In genomic region chr3:126100688-126101301, GRCh38 we compare ENCODE assay signal across 12 cellular contexts. TPM values are rescaled to one million over a fixed set of nuclear protein-coding genes. Genes with fewer than 3 reads are reported as not detected.
A peak's percentile ranks its signal among the peaks of the same experiment; 100 is the strongest.
DNase-seq lines count a peak whose midpoint lies in the region; ATAC-seq, FAIRE-seq and TF ChIP-seq lines count a peak whose summit lies in the region.
"Had no signal": no experiment of that assay in that cellular context is flagged by ENCODE, and none has a peak within 500 bp of the region (broad histone marks: within the 10 kb centered on the region; RNA-seq: fewer than 3 reads in every experiment).

No MANE protein-coding gene starts in this region.

- H2AFZ ChIP-seq in K562 (ENCODE audit: low read depth, low read length): 0 out of 2 replicates have a peak overlapping the region, but pooled peaks have one; percentile 16
- no peak overlapping the region for H2AFZ ChIP-seq in MM.1S (ENCODE audit: low read length)

- H3K9me1 ChIP-seq in K562 (ENCODE audit: control insufficient read depth, insufficient read depth, low read length): no peaks in the 10 kb centered on the region

- POLR2A ChIA-PET in K562 (lab: Yijun Ruan, JAX): no interaction called here

- no peak for FAIRE-seq in K562 (lab: Jason Lieb, UNC)

- peak; percentile 40 for DNase-seq in Ammon's horn (ENCODE audit: low spot score)
- DNase-seq in K562 (ENCODE audit: extremely low read depth in 1 of 4, low spot score in 3 of 4): no peak
- peak; percentile 51 for DNase-seq in medulla oblongata (ENCODE audit: extremely low spot score)
- no peak for DNase-seq in MM.1S
- no peak for DNase-seq in NK-92 (lab: John Stamatoyannopoulos, UW; ENCODE audit: unreplicated experiment)
- DNase-seq: activated B cell treated with CpG ODN at 0.5 μM for 24 hours, Kasumi-1, thyroid gland had no signal

- H3K4me3 ChIP-seq in K562: no peak overlapping the region
- no peak overlapping the region for H3K4me3 ChIP-seq in MM.1S (ENCODE audit: low read length)
- H3K4me3 ChIP-seq: thyroid gland had no signal

- H4K20me1 ChIP-seq in K562 (replicated peaks; ENCODE audit: control insufficient read depth, insufficient read depth, low read length) (no peaks in the 10 kb centered on the region), MM.1S (ENCODE audit: insufficient read depth, low read length) (no peaks in the 10 kb centered on the region)

- H3K27me3 ChIP-seq in K562 (ENCODE audit: control insufficient read depth in 2 of 2, insufficient read depth in 2 of 2, low read length in 2 of 2) (peaks cover 0 to 31% of the 10 kb centered on the region in 2 experiments; a peak in 4 of 5 replicates), MM.1S (replicated peaks; ENCODE audit: insufficient read depth, low read length) (no peaks in the 10 kb centered on the region)
- H3K27me3 ChIP-seq: thyroid gland had no signal

- H3K4me2 ChIP-seq in K562 (ENCODE audit: insufficient read depth, low read length) (no peak overlapping the region), MM.1S (ENCODE audit: low read depth, low read length) (no peak overlapping the region)

- no TSS peak for BruUV-seq in K562 (replicated peaks; lab: Mats Ljungman, UMichigan)

- H3K79me2 ChIP-seq in K562 (ENCODE audit: control insufficient read depth, insufficient read depth, low read length): no peaks in the 10 kb centered on the region
- no peaks in the 10 kb centered on the region for H3K79me2 ChIP-seq in MM.1S (ENCODE audit: low read length)

- no peak for TF ChIP-seq POLR2A in K562 (conservative IDR thresholded peaks at IDR 0.05)

- H3K27ac ChIP-seq in K562 (ENCODE audit: extremely low read depth, low read depth, low read length) (no peak overlapping the region), MM.1S (ENCODE audit: low read length) (no peak overlapping the region)

- no peaks in the 10 kb centered on the region for H3F3A ChIP-seq in MM.1S (ENCODE audit: insufficient read depth, low read length)

- no peaks in the 10 kb centered on the region for H3K36me3 ChIP-seq in K562 (ENCODE audit: control insufficient read depth, insufficient read depth, low read length)
- no peaks in the 10 kb centered on the region for H3K36me3 ChIP-seq in MM.1S (replicated peaks; ENCODE audit: insufficient read depth, low read length)
- H3K36me3 ChIP-seq: thyroid gland had no signal

- TF ChIP-seq CTCF in K562 (IDR thresholded peaks at IDR 0.05 in 2 of 3, conservative IDR thresholded peaks at IDR 0.05 in 1 of 3; ENCODE audit: insufficient read depth in 2 of 3, low read depth in 1 of 3, low read length in 3 of 3) (no peak), MM.1S (IDR thresholded peaks at IDR 0.05; ENCODE audit: low read length) (no peak)

- ATAC-seq in HG02870 (IDR thresholded peaks at IDR 0.05; ENCODE audit: unreplicated experiment): peak; percentile 87
- ATAC-seq in K562: no peak
- no peak for ATAC-seq in GM19324 (IDR thresholded peaks at IDR 0.05; ENCODE audit: low FRiP score, unreplicated experiment)
- no peak for ATAC-seq in HG03135 (IDR thresholded peaks at IDR 0.05; ENCODE audit: unreplicated experiment)
- ATAC-seq: activated naive CD4-positive, alpha-beta T cell treated with anti-CD3 and anti-CD28 coated beads, Interleukin-2, amount 50 U/mL, for 72 hours had no signal

- TF ChIP-seq EP300 in K562 (IDR thresholded peaks at IDR 0.05; ENCODE audit: low read length): no peak

- H3K9me2 ChIP-seq in MM.1S (replicated peaks; ENCODE audit: insufficient read depth, low read length): no peaks in the 10 kb centered on the region

- 1% methylated on average over 14 of the region's 18 CpGs for WGBS in K562 (ENCODE audit: insufficient coverage, low coverage, missing lambda C conversion rate)

- in situ Hi-C loops in K562 (cut with MboI): no loop called here

- H3K9me3 ChIP-seq in K562 (replicated peaks; ENCODE audit: control insufficient read depth, insufficient read depth, low read depth, low read length) (no peaks in the 10 kb centered on the region), MM.1S (replicated peaks; ENCODE audit: insufficient read depth, low read length) (no peaks in the 10 kb centered on the region)
- H3K9me3 ChIP-seq: thyroid gland had no signal

- CTCF ChIA-PET in K562 (lab: Yijun Ruan, JAX; ENCODE audit: low intra/inter-chr PET ratio): no interaction called here

- intact Hi-C loops in K562 (cut with micrococcal nuclease): no loop called here

- no peak for TF ChIP-seq RAD21 in K562 (CRISPR knock-in tag; conservative IDR thresholded peaks at IDR 0.05 in 1 of 2, IDR thresholded peaks at IDR 0.05 in 1 of 2)

- no peak overlapping the region for H3K9ac ChIP-seq in K562 (ENCODE audit: insufficient read depth in 1 of 2, low read depth in 2 of 2, low read length in 2 of 2)
- H3K9ac ChIP-seq in MM.1S (ENCODE audit: low read length): no peak overlapping the region

- H3K4me1 ChIP-seq in K562 (replicated peaks in 1 of 2; ENCODE audit: control insufficient read depth in 2 of 2, insufficient read depth in 2 of 2, low read length in 2 of 2): peaks cover 0 to 3% of the 10 kb centered on the region in 2 experiments; a peak in 2 of 5 replicates
- no peaks in the 10 kb centered on the region for H3K4me1 ChIP-seq in MM.1S (ENCODE audit: low read length)

TF ChIP-seq in K562, 482 proteins besides CTCF, POLR2A, EP300 and RAD21 (continues in another document):
- no peak for TF ChIP-seq KLF10 (CRISPR knock-in tag; IDR thresholded peaks at IDR 0.05)
- no peak for TF ChIP-seq TFE3 (CRISPR knock-in tag; IDR thresholded peaks at IDR 0.05)
- TF ChIP-seq ZNF561 (CRISPR knock-in tag; conservative IDR thresholded peaks at IDR 0.05): no peak
- no peak for TF ChIP-seq NCOA6 (IDR thresholded peaks at IDR 0.05)
- no peak for TF ChIP-seq ARID1B (IDR thresholded peaks at IDR 0.05)
- no peak for TF ChIP-seq ZNF655 (CRISPR knock-in tag; IDR thresholded peaks at IDR 0.05)
- TF ChIP-seq MXI1 (IDR thresholded peaks at IDR 0.05; ENCODE audit: low read depth, low read length): no peak
- TF ChIP-seq ETV1 (tag; conservative IDR thresholded peaks at IDR 0.05; ENCODE audit: low read depth): no peak
- no peak for TF ChIP-seq BCOR (IDR thresholded peaks at IDR 0.05)
- no peak for TF ChIP-seq ZBTB34 (CRISPR knock-in tag; IDR thresholded peaks at IDR 0.05)
- TF ChIP-seq ZNF696 (CRISPR knock-in tag; conservative IDR thresholded peaks at IDR 0.05): no peak
- no peak for TF ChIP-seq TEAD1 (CRISPR knock-in tag; IDR thresholded peaks at IDR 0.05)
- TF ChIP-seq ZNF316 (IDR thresholded peaks at IDR 0.05): no peak
- TF ChIP-seq PTBP1 (IDR thresholded peaks at IDR 0.05; ENCODE audit: low read depth, low read length): no peak
- no peak for TF ChIP-seq MCM7 (IDR thresholded peaks at IDR 0.05)
- TF ChIP-seq ZNF347 (CRISPR knock-in tag; IDR thresholded peaks at IDR 0.05; ENCODE audit: low read depth): no peak

RNA-seq across cellular contexts. Expression of gene SLC41A3, which starts 16.9 kb away (rescaled TPM):
- 17.4 and 40.3 TPM in 2 replicates for total RNA-seq in K562 (2011; cell fraction: chromatin; rRNA removed; ENCODE audit: low replicate concordance)
- 46.7 and 46.8 TPM in 2 replicates for total RNA-seq in K562 (2011; cell fraction: nucleolus; rRNA removed)
- total RNA-seq in K562 (2011; cell fraction: nucleoplasm; rRNA removed): 33.0 and 34.9 TPM in 2 replicates
- total RNA-seq in K562 (2014; rRNA removed) (11.2 and 22.0 TPM in 2 replicates), K562 (2014; rRNA removed; fragmentation: Illumina TruSeq; extraction: Trizol) (7.1 and 7.7 TPM in 2 replicates), K562 (2015; rRNA removed; fragmentation: Illumina TruSeq; extraction: Trizol) (9.4 and 9.6 TPM in 2 replicates), K562 (2021) (18.1 and 18.9 TPM in 2 replicates)
- polyA plus RNA-seq in K562 (2011; rRNA removed) (20.7 and 22.3 TPM in 2 replicates), K562 (2014; fragmentation: Illumina TruSeq; extraction: Trizol) (15.4 and 19.1 TPM in 2 replicates), K562 (2014; fragmentation: Nextera tagmentation; extraction: Ambion mirVana) (1 to 10 TPM; 4.1 to 4.2 TPM), K562 (2014; rRNA removed) (17.2 and 24.6 TPM in 2 replicates)
- 27.1 and 37.6 TPM in 2 replicates for polyA plus RNA-seq in K562 (2011; cell fraction: cytosol; rRNA removed)
- 43.8 and 91.5 TPM in 2 replicates for polyA plus RNA-seq in K562 (2011; cell fraction: nucleus; rRNA removed)
- 15.2 and 43.6 TPM in 2 replicates for polyA plus RNA-seq in K562 (2012)
- polyA minus RNA-seq in K562 (2011; rRNA and poly(A)+ RNA removed): 11.5 and 14.0 TPM in 2 replicates
- polyA minus RNA-seq in K562 (2011; cell fraction: cytosol; rRNA and poly(A)+ RNA removed): 13.6 and 16.8 TPM in 2 replicates
- polyA minus RNA-seq in K562 (2011; cell fraction: nucleus; rRNA and poly(A)+ RNA removed): 9.8 and 14.7 TPM in 2 replicates

Comparison
In these comparisons a context has a peak if more than half of its experiments do, and no peak if none do; other contexts are left out.
1. DNase-seq: peak in Ammon's horn (single experiment) and medulla oblongata (single experiment); none in K562 (0 of 4), MM.1S (single experiment) and NK-92 (single experiment).